In genomic region chr3:52277071-52277964, GRCh38 we compare ENCODE assay signal across 8 cellular contexts. TPM values are rescaled to one million over a fixed set of nuclear protein-coding genes. Genes with fewer than 3 reads are reported as not detected.
A peak's percentile ranks its signal among the peaks of the same experiment; 100 is the strongest.
DNase-seq lines count a peak whose midpoint lies in the region; ATAC-seq, FAIRE-seq and TF ChIP-seq lines count a peak whose summit lies in the region.

No MANE protein-coding gene starts in this region.

- WGBS in K562 (ENCODE audit: insufficient coverage, low coverage, missing lambda C conversion rate) = under 1% methylated on average over 28 of the region's 28 CpGs

- in situ Hi-C loops in K562 (cut with MboI) = no loop called here

- peak; percentile 73 for FAIRE-seq in K562 (lab: Jason Lieb, UNC)

- H3K9me3 ChIP-seq in K562 (replicated peaks; ENCODE audit: control insufficient read depth, insufficient read depth, low read depth, low read length) (no peaks in the 10 kb centered on the region), iPS-20b (ENCODE audit: insufficient read depth, low read depth, low read length) (no peaks in the 10 kb centered on the region)

- H2AFZ ChIP-seq in K562 (ENCODE audit: low read depth, low read length) = no peak overlapping the region

- TF ChIP-seq CTCF in K562 (IDR thresholded peaks at IDR 0.05 in 2 of 3, conservative IDR thresholded peaks at IDR 0.05 in 1 of 3; ENCODE audit: insufficient read depth in 2 of 3, low read depth in 1 of 3, low read length in 3 of 3) = no peak

- peak; percentile 80 for TF ChIP-seq POLR2A in GM18505 (IDR thresholded peaks at IDR 0.05; ENCODE audit: borderline replicate concordance, extremely low read depth, insufficient read depth, insufficient read length)
- peak; percentile 54 for TF ChIP-seq POLR2A in K562 (conservative IDR thresholded peaks at IDR 0.05)

- no peak for TF ChIP-seq RAD21 in K562 (CRISPR knock-in tag; conservative IDR thresholded peaks at IDR 0.05 in 1 of 2, IDR thresholded peaks at IDR 0.05 in 1 of 2)

- H3K4me1 ChIP-seq in K562 (replicated peaks in 1 of 2; ENCODE audit: control insufficient read depth in 2 of 2, insufficient read depth in 2 of 2, low read length in 2 of 2) (peaks cover 11 to 13% of the 10 kb centered on the region in 2 experiments; a peak in 4 of 5 replicates), iPS-20b (ENCODE audit: insufficient read depth, low read length) (peaks cover 4% of the 10 kb centered on the region; the same call in 1 of the 2 replicates)

- DNase-seq in LHCN-M2 (ENCODE audit: low read depth) (peak; percentile 64), UCSD-AML1 (lab: John Stamatoyannopoulos, UW; ENCODE audit: unreplicated experiment) (peak; percentile 68), K562 (ENCODE audit: extremely low read depth in 1 of 4, low spot score in 3 of 4) (peak in 3 of 4 experiments; percentile 27 to 71 (median 48)), amniotic stem cell (lab: John Stamatoyannopoulos, UW) (no peak)

- H3K27me3 ChIP-seq in K562 (ENCODE audit: control insufficient read depth in 2 of 2, insufficient read depth in 2 of 2, low read length in 2 of 2) (no peaks in the 10 kb centered on the region), iPS-20b (ENCODE audit: insufficient read depth, low read length) (no peaks in the 10 kb centered on the region)

- POLR2A ChIA-PET in K562 (lab: Yijun Ruan, JAX) = interaction anchor here (0.6 to 3.4 kb wide), 19 partner anchors 10 to 467 kb away, joined by 3 to 29 read pairs (median 4); partner anchors contain the start of genes GLYCTK and TLR9

- no peaks in the 10 kb centered on the region for H3K9me1 ChIP-seq in K562 (ENCODE audit: control insufficient read depth, insufficient read depth, low read length)

- peaks cover 13% of the 10 kb centered on the region; the same call in 1 of the 2 replicates for H4K20me1 ChIP-seq in K562 (replicated peaks; ENCODE audit: control insufficient read depth, insufficient read depth, low read length)

- H3K79me2 ChIP-seq in K562 (ENCODE audit: control insufficient read depth, insufficient read depth, low read length) = peaks cover 75% of the 10 kb centered on the region

- H3K36me3 ChIP-seq in K562 (ENCODE audit: control insufficient read depth, insufficient read depth, low read length) (peaks cover 36% of the 10 kb centered on the region), iPS-20b (ENCODE audit: insufficient read depth, low read depth, low read length) (peaks cover 21% of the 10 kb centered on the region)

- TF ChIP-seq EP300 in K562 (IDR thresholded peaks at IDR 0.05; ENCODE audit: low read length) = no peak

- CTCF ChIA-PET in K562 (lab: Yijun Ruan, JAX; ENCODE audit: low intra/inter-chr PET ratio) = interaction anchor here (0.5 to 0.9 kb wide), 2 partner anchors 46 to 274 kb away, joined by 3 to 7 read pairs; no protein-coding TSS in a partner anchor

- H3K4me3 ChIP-seq in K562 (peak overlapping the region; percentile 73), iPS-20b (ENCODE audit: low read length) (peak overlapping the region; percentile 86), skin epidermis (peak overlapping the region; percentile 49 to 80 (median 67))

- H3K9ac ChIP-seq in K562 (ENCODE audit: insufficient read depth in 1 of 2, low read depth in 2 of 2, low read length in 2 of 2) (peak overlapping the region; percentile 95), iPS-20b (ENCODE audit: low read depth, low read length) (peak overlapping the region; percentile 93)

- ATAC-seq in GM18505 (IDR thresholded peaks at IDR 0.05; ENCODE audit: unreplicated experiment) (no peak), K562 (peak; percentile 48), GM18511 (IDR thresholded peaks at IDR 0.05; ENCODE audit: unreplicated experiment) (no peak)

- intact Hi-C loops in K562 (cut with micrococcal nuclease) = no loop called here

- H3K27ac ChIP-seq in K562 (ENCODE audit: extremely low read depth, low read depth, low read length) = peak overlapping the region; percentile 95
- no peak overlapping the region for H3K27ac ChIP-seq in iPS-20b (ENCODE audit: low read length)
- H3K27ac ChIP-seq in skin epidermis = peak overlapping the region; percentile 80 to 98 (median 94)

- H3K4me2 ChIP-seq in K562 (ENCODE audit: insufficient read depth, low read length) = peak overlapping the region; percentile 80

- BruUV-seq in K562 (replicated peaks; lab: Mats Ljungman, UMichigan) = TSS peak; percentile 47

RNA-seq across cellular contexts. Expression of gene WDR82, which starts 1.1 kb away (rescaled TPM):
- 44.5 and 58.0 TPM in 2 replicates for total RNA-seq in LHCN-M2 (2014; rRNA removed)
- 41.3 TPM for polyA plus RNA-seq in LHCN-M2 (2012)
- 32.1 and 34.4 TPM in 2 replicates for total RNA-seq in K562 (2011; cell fraction: chromatin; rRNA removed; ENCODE audit: low replicate concordance)
- 18.3 and 21.8 TPM in 2 replicates for total RNA-seq in K562 (2011; cell fraction: nucleolus; rRNA removed)
- 32.9 and 48.2 TPM in 2 replicates for total RNA-seq in K562 (2011; cell fraction: nucleoplasm; rRNA removed)
- 22.0 and 29.6 TPM in 2 replicates for total RNA-seq in K562 (2014; rRNA removed)
- total RNA-seq in K562 (2014; rRNA removed; fragmentation: Illumina TruSeq; extraction: Trizol) = 37.1 and 41.0 TPM in 2 replicates
- total RNA-seq in K562 (2015; rRNA removed; fragmentation: Illumina TruSeq; extraction: Trizol) = 36.1 and 39.0 TPM in 2 replicates
- total RNA-seq in K562 (2021) = 44.4 and 45.9 TPM in 2 replicates
- 38.0 and 62.9 TPM in 2 replicates for polyA plus RNA-seq in K562 (2011; rRNA removed)
- polyA plus RNA-seq in K562 (2011; cell fraction: cytosol; rRNA removed) = 25.3 and 36.3 TPM in 2 replicates
- polyA plus RNA-seq in K562 (2011; cell fraction: nucleus; rRNA removed) = 9.0 and 10.3 TPM in 2 replicates
- 26.5 and 47.8 TPM in 2 replicates for polyA plus RNA-seq in K562 (2012)
- 45.3 and 46.2 TPM in 2 replicates for polyA plus RNA-seq in K562 (2014; fragmentation: Illumina TruSeq; extraction: Trizol)
- polyA plus RNA-seq in K562 (2014; fragmentation: Nextera tagmentation; extraction: Ambion mirVana) = 1 to 10 TPM; 6.4 to 8.0 TPM
- 30.6 and 37.7 TPM in 2 replicates for polyA plus RNA-seq in K562 (2014; rRNA removed)
- polyA minus RNA-seq in K562 (2011; rRNA and poly(A)+ RNA removed) = 59.8 and 79.3 TPM in 2 replicates
- 28.9 and 31.4 TPM in 2 replicates for polyA minus RNA-seq in K562 (2011; cell fraction: cytosol; rRNA and poly(A)+ RNA removed)
- polyA minus RNA-seq in K562 (2011; cell fraction: nucleus; rRNA and poly(A)+ RNA removed) = 9.8 and 14.4 TPM in 2 replicates

RNA-seq across cellular contexts. Expression of gene GLYCTK, which starts 10.3 kb away (rescaled TPM):
- total RNA-seq in LHCN-M2 (2014; rRNA removed) (13.0 and 20.4 TPM in 2 replicates), K562 (2014; rRNA removed) (5.8 and 6.4 TPM in 2 replicates), K562 (2014; rRNA removed; fragmentation: Illumina TruSeq; extraction: Trizol) (1.3 and 1.9 TPM in 2 replicates), K562 (2015; rRNA removed; fragmentation: Illumina TruSeq; extraction: Trizol) (3.4 and 4.1 TPM in 2 replicates), K562 (2021) (7.3 and 8.3 TPM in 2 replicates)
- 8.9 TPM for polyA plus RNA-seq in LHCN-M2 (2012)
- 13.8 and 48.9 TPM in 2 replicates for total RNA-seq in K562 (2011; cell fraction: chromatin; rRNA removed; ENCODE audit: low replicate concordance)
- total RNA-seq in K562 (2011; cell fraction: nucleolus; rRNA removed) = 30.0 and 32.7 TPM in 2 replicates
- 23.2 and 27.7 TPM in 2 replicates for total RNA-seq in K562 (2011; cell fraction: nucleoplasm; rRNA removed)
- polyA plus RNA-seq in K562 (2011; rRNA removed) (6.0 and 7.1 TPM in 2 replicates), K562 (2014; fragmentation: Illumina TruSeq; extraction: Trizol) (3.0 and 4.5 TPM in 2 replicates), K562 (2014; fragmentation: Nextera tagmentation; extraction: Ambion mirVana) (under 1 TPM; 0.18 to 0.55 TPM), K562 (2014; rRNA removed) (9.1 and 9.9 TPM in 2 replicates)
- 6.9 and 12.4 TPM in 2 replicates for polyA plus RNA-seq in K562 (2011; cell fraction: cytosol; rRNA removed)
- 35.6 and 67.1 TPM in 2 replicates for polyA plus RNA-seq in K562 (2011; cell fraction: nucleus; rRNA removed)
- 5.1 and 6.4 TPM in 2 replicates for polyA plus RNA-seq in K562 (2012)
- polyA minus RNA-seq in K562 (2011; rRNA and poly(A)+ RNA removed) = 2.5 and 3.2 TPM in 2 replicates
- polyA minus RNA-seq in K562 (2011; cell fraction: cytosol; rRNA and poly(A)+ RNA removed) = 2.7 and 3.9 TPM in 2 replicates
- polyA minus RNA-seq in K562 (2011; cell fraction: nucleus; rRNA and poly(A)+ RNA removed) = 10.9 and 12.1 TPM in 2 replicates

RNA-seq across cellular contexts. Expression of gene PPM1M, which starts 31.8 kb away (rescaled TPM):
- 16.0 and 22.3 TPM in 2 replicates for total RNA-seq in LHCN-M2 (2014; rRNA removed)
- polyA plus RNA-seq in LHCN-M2 (2012) = 26.5 TPM
- 11.6 and 26.7 TPM in 2 replicates for total RNA-seq in K562 (2011; cell fraction: chromatin; rRNA removed; ENCODE audit: low replicate concordance)
- total RNA-seq in K562 (2011; cell fraction: nucleolus; rRNA removed) = 12.4 and 21.7 TPM in 2 replicates
- 15.0 and 16.4 TPM in 2 replicates for total RNA-seq in K562 (2011; cell fraction: nucleoplasm; rRNA removed)
- 4.4 and 4.5 TPM in 2 replicates for total RNA-seq in K562 (2014; rRNA removed)
- total RNA-seq in K562 (2014; rRNA removed; fragmentation: Illumina TruSeq; extraction: Trizol) = 3.3 TPM in 2 replicates
- total RNA-seq in K562 (2015; rRNA removed; fragmentation: Illumina TruSeq; extraction: Trizol) = 2.0 and 2.8 TPM in 2 replicates
- total RNA-seq in K562 (2021) = 5.0 and 7.0 TPM in 2 replicates
- 9.2 and 9.9 TPM in 2 replicates for polyA plus RNA-seq in K562 (2011; rRNA removed)
- 9.0 and 11.2 TPM in 2 replicates for polyA plus RNA-seq in K562 (2011; cell fraction: cytosol; rRNA removed)
- 37.5 and 44.1 TPM in 2 replicates for polyA plus RNA-seq in K562 (2011; cell fraction: nucleus; rRNA removed)
- polyA plus RNA-seq in K562 (2012) = 5.9 and 21.1 TPM in 2 replicates
- polyA plus RNA-seq in K562 (2014; fragmentation: Illumina TruSeq; extraction: Trizol) = 6.5 and 6.6 TPM in 2 replicates
- 1 to 10 TPM; 1.4 to 1.5 TPM for polyA plus RNA-seq in K562 (2014; fragmentation: Nextera tagmentation; extraction: Ambion mirVana)
- polyA plus RNA-seq in K562 (2014; rRNA removed) = 4.6 and 6.9 TPM in 2 replicates
- polyA minus RNA-seq in K562 (2011; rRNA and poly(A)+ RNA removed) = 4.8 and 5.7 TPM in 2 replicates
- polyA minus RNA-seq in K562 (2011; cell fraction: cytosol; rRNA and poly(A)+ RNA removed) = 2.2 and 2.7 TPM in 2 replicates
- polyA minus RNA-seq in K562 (2011; cell fraction: nucleus; rRNA and poly(A)+ RNA removed) = 6.2 and 7.9 TPM in 2 replicates

RNA-seq across cellular contexts. Expression of gene TWF2, which starts 38.4 kb away (rescaled TPM):
- 136 and 145 TPM in 2 replicates for total RNA-seq in LHCN-M2 (2014; rRNA removed)
- polyA plus RNA-seq in LHCN-M2 (2012) = 106 TPM
- 4.4 and 12.4 TPM in 2 replicates for total RNA-seq in K562 (2011; cell fraction: chromatin; rRNA removed; ENCODE audit: low replicate concordance)
- 15.1 and 18.7 TPM in 2 replicates for total RNA-seq in K562 (2011; cell fraction: nucleolus; rRNA removed)
- total RNA-seq in K562 (2011; cell fraction: nucleoplasm; rRNA removed) = 6.9 and 10.0 TPM in 2 replicates
- 49.1 and 56.9 TPM in 2 replicates for total RNA-seq in K562 (2014; rRNA removed)
- 9.6 and 11.4 TPM in 2 replicates for total RNA-seq in K562 (2014; rRNA removed; fragmentation: Illumina TruSeq; extraction: Trizol)
- total RNA-seq in K562 (2015; rRNA removed; fragmentation: Illumina TruSeq; extraction: Trizol) = 26.8 and 27.0 TPM in 2 replicates
- 49.1 and 53.6 TPM in 2 replicates for total RNA-seq in K562 (2021)
- 35.7 and 47.1 TPM in 2 replicates for polyA plus RNA-seq in K562 (2011; rRNA removed)
- 68.9 and 112 TPM in 2 replicates for polyA plus RNA-seq in K562 (2011; cell fraction: cytosol; rRNA removed)
- 30.0 and 32.4 TPM in 2 replicates for polyA plus RNA-seq in K562 (2011; cell fraction: nucleus; rRNA removed)
- 38.0 and 90.9 TPM in 2 replicates for polyA plus RNA-seq in K562 (2012)
- polyA plus RNA-seq in K562 (2014; fragmentation: Illumina TruSeq; extraction: Trizol) = 29.7 and 43.9 TPM in 2 replicates
- polyA plus RNA-seq in K562 (2014; fragmentation: Nextera tagmentation; extraction: Ambion mirVana) = 1 to 10 TPM in 1 of 2 experiments, under 1 TPM in 1; 0.11 to 1.7 TPM
- polyA plus RNA-seq in K562 (2014; rRNA removed) = 59.4 and 61.9 TPM in 2 replicates
- polyA minus RNA-seq in K562 (2011; rRNA and poly(A)+ RNA removed) = 21.1 and 22.8 TPM in 2 replicates
- polyA minus RNA-seq in K562 (2011; cell fraction: cytosol; rRNA and poly(A)+ RNA removed) = 37.2 and 37.3 TPM in 2 replicates
- 6.6 and 9.1 TPM in 2 replicates for polyA minus RNA-seq in K562 (2011; cell fraction: nucleus; rRNA and poly(A)+ RNA removed)

RNA-seq across cellular contexts. Expression of gene DNAH1, which starts 38.8 kb away (rescaled TPM):
- total RNA-seq in LHCN-M2 (2014; rRNA removed) (0.71 and 2.1 TPM in 2 replicates), K562 (2014; rRNA removed) (0.41 and 0.57 TPM in 2 replicates), K562 (2014; rRNA removed; fragmentation: Illumina TruSeq; extraction: Trizol) (0.18 and 0.22 TPM in 2 replicates), K562 (2015; rRNA removed; fragmentation: Illumina TruSeq; extraction: Trizol) (0.51 and 0.57 TPM in 2 replicates), K562 (2021) (0.84 and 1.2 TPM in 2 replicates)
- 0.53 TPM for polyA plus RNA-seq in LHCN-M2 (2012)
- 10.1 and 27.0 TPM in 2 replicates for total RNA-seq in K562 (2011; cell fraction: chromatin; rRNA removed; ENCODE audit: low replicate concordance)
- 5.8 and 8.3 TPM in 2 replicates for total RNA-seq in K562 (2011; cell fraction: nucleolus; rRNA removed)
- total RNA-seq in K562 (2011; cell fraction: nucleoplasm; rRNA removed) = 4.7 and 7.0 TPM in 2 replicates
- polyA plus RNA-seq in K562 (2011; rRNA removed) (0.57 and 0.97 TPM in 2 replicates), K562 (2014; fragmentation: Illumina TruSeq; extraction: Trizol) (0.42 and 0.68 TPM in 2 replicates), K562 (2014; fragmentation: Nextera tagmentation; extraction: Ambion mirVana) (under 1 TPM; 0.04 TPM), K562 (2014; rRNA removed) (0.40 and 0.50 TPM in 2 replicates)
- 0.21 and 0.55 TPM in 2 replicates for polyA plus RNA-seq in K562 (2011; cell fraction: cytosol; rRNA removed)
- 5.4 and 8.1 TPM in 2 replicates for polyA plus RNA-seq in K562 (2011; cell fraction: nucleus; rRNA removed)
- 0.47 and 4.0 TPM in 2 replicates for polyA plus RNA-seq in K562 (2012)
- polyA minus RNA-seq in K562 (2011; rRNA and poly(A)+ RNA removed) = 0.98 and 1.8 TPM in 2 replicates
- polyA minus RNA-seq in K562 (2011; cell fraction: cytosol; rRNA and poly(A)+ RNA removed) = 0.46 and 0.48 TPM in 2 replicates
- polyA minus RNA-seq in K562 (2011; cell fraction: nucleus; rRNA and poly(A)+ RNA removed) = 2.2 and 5.3 TPM in 2 replicates
